8 cellular contexts compared by ENCODE assay signal in genomic region chr9:127608104-127608966, GRCh38. TPM values are rescaled to one million over a fixed set of nuclear protein-coding genes. Genes with fewer than 3 reads are reported as not detected.
A peak's percentile ranks its signal among the peaks of the same experiment; 100 is the strongest.
DNase-seq lines count a peak whose midpoint lies in the region; ATAC-seq and TF ChIP-seq lines count a peak whose summit lies in the region.

No MANE protein-coding gene starts in this region.

- peak overlapping the region; percentile 73 for H3K4me3 Mint-ChIP-seq in activated CD4-positive, alpha-beta memory T cell treated with anti-CD3 and anti-CD28 coated beads for 36 hours

- H3K9me3 ChIP-seq in HCT116 (ENCODE audit: control insufficient read depth in 1 of 2, insufficient read depth in 1 of 2, low read depth in 1 of 2, low read length in 2 of 2), result no peaks in the 10 kb centered on the region
- H3K9me3 ChIP-seq in lower lobe of right lung, result no peaks in the 10 kb centered on the region

- H3K79me2 ChIP-seq in ACC112 (ENCODE audit: control insufficient read depth, insufficient read depth, low read length, unreplicated experiment), result peaks cover 3% of the 10 kb centered on the region
- H3K79me2 ChIP-seq in HCT116 (ENCODE audit: insufficient read depth, low read length), result no peaks in the 10 kb centered on the region

- RAD21 ChIA-PET in HCT116 (lab: Charles Lee; ENCODE audit: low non-redundant PET in 1 of 2, low total read pairs in 2 of 2, uncharacterized antibody in 2 of 2, unreplicated experiment in 2 of 2), result no interaction called here

- TF ChIP-seq POLR2A in HCT116 (IDR thresholded peaks at IDR 0.05; ENCODE audit: borderline replicate concordance, extremely low read depth, insufficient read depth, insufficient read length), result peak; percentile 47

- POLR2A ChIA-PET in HCT116 (lab: Charles Lee), result interaction anchor here (0.7 kb wide), 1 partner anchor 127 kb away, joined by 4 read pairs; the partner anchor contains the start of gene TOR2A
- POLR2A ChIA-PET in activated CD4-positive, alpha-beta memory T cell treated with anti-CD3 and anti-CD28 coated beads for 36 hours (lab: Charles Lee), result interaction anchor here (1.0 to 1.6 kb wide), 4 partner anchors 39 to 178 kb away, joined by 3 to 5 read pairs (median 4); partner anchors contain the start of gene CDK9

- ATAC-seq in HCT116 (peak; percentile 74), lower lobe of right lung (peak; percentile 80 to 83), GM21576 (IDR thresholded peaks at IDR 0.05; ENCODE audit: unreplicated experiment) (no peak)

- no peaks in the 10 kb centered on the region for H3K36me3 Mint-ChIP-seq in activated CD4-positive, alpha-beta memory T cell treated with anti-CD3 and anti-CD28 coated beads for 36 hours

- DNase-seq in HCT116 (ENCODE audit: low read depth, low spot score) (peak; percentile 73), NCI-H524 treated with DMSO at 0.1 percent for 48 hours (lab: John Stamatoyannopoulos, UW) (peak; percentile 90), dermis blood vessel endothelial cell (peak; percentile 59), lower lobe of right lung (peak; percentile 88)
- DNase-seq in activated CD4-positive, alpha-beta memory T cell treated with anti-CD3 and anti-CD28 coated beads for 36 hours, result peak; percentile 82
- DNase-seq in stimulated activated CD4-positive, alpha-beta T cell treated with anti-CD3 and anti-CD28 coated beads, Interleukin-4, amount 100 ng/mL, for 24 hours, result peak; percentile 78

- peak overlapping the region; percentile 22; the same call in 1 of the 2 replicates for H3K4me3 ChIP-seq in ACC112 (ENCODE audit: low read depth, low read length)
- peak overlapping the region; percentile 53 to 57 for H3K4me3 ChIP-seq in HCT116 (replicated peaks in 1 of 2; ENCODE audit: low read depth in 1 of 2, low read length in 2 of 2)
- H3K4me3 ChIP-seq in lower lobe of right lung, result peak overlapping the region; percentile 58

- no peaks in the 10 kb centered on the region for H4K20me1 ChIP-seq in HCT116 (ENCODE audit: insufficient read depth)

- peaks cover 20% of the 10 kb centered on the region for H3K4me1 Mint-ChIP-seq in activated CD4-positive, alpha-beta memory T cell treated with anti-CD3 and anti-CD28 coated beads for 36 hours (ENCODE audit: low read depth)

- peaks cover 13% of the 10 kb centered on the region for H3K27me3 Mint-ChIP-seq in activated CD4-positive, alpha-beta memory T cell treated with anti-CD3 and anti-CD28 coated beads for 36 hours

- H3K9ac ChIP-seq in HCT116 (ENCODE audit: low read length), result peak overlapping the region; percentile 47

- no TSS peak for BruUV-seq in HCT116 (replicated peaks; lab: Mats Ljungman, UMichigan)

- H3K36me3 ChIP-seq in ACC112 (ENCODE audit: insufficient read depth, low read length), result no peaks in the 10 kb centered on the region
- no peaks in the 10 kb centered on the region for H3K36me3 ChIP-seq in HCT116 (ENCODE audit: control insufficient read depth in 1 of 2, insufficient read depth in 2 of 2, low read length in 2 of 2)
- H3K36me3 ChIP-seq in lower lobe of right lung, result no peaks in the 10 kb centered on the region

- H3K27me3 ChIP-seq in ACC112 (ENCODE audit: insufficient read depth, low read length), result no peaks in the 10 kb centered on the region
- no peaks in the 10 kb centered on the region for H3K27me3 ChIP-seq in HCT116 (ENCODE audit: insufficient read depth, low read length)
- peaks cover 5% of the 10 kb centered on the region for H3K27me3 ChIP-seq in lower lobe of right lung (ENCODE audit: low read depth)

- no peak for TF ChIP-seq RAD21 in HCT116 (IDR thresholded peaks at IDR 0.05; ENCODE audit: low read depth)

- H3K9me2 ChIP-seq in HCT116 (ENCODE audit: insufficient read depth), result no peaks in the 10 kb centered on the region

- no peak overlapping the region for H3K27ac ChIP-seq in ACC112 (ENCODE audit: low read depth, low read length)
- peak overlapping the region; percentile 27; the same call in 1 of the 2 replicates for H3K27ac ChIP-seq in HCT116 (ENCODE audit: low read depth, low read length)
- peak overlapping the region; percentile 59 for H3K27ac ChIP-seq in lower lobe of right lung

- H2AFZ ChIP-seq in ACC112 (ENCODE audit: low read length, unreplicated experiment) (no peak overlapping the region), HCT116 (ENCODE audit: low read depth, low read length, poor library complexity, severe bottlenecking) (peak overlapping the region; percentile 47)

- peak overlapping the region; percentile 87 for H3K4me2 ChIP-seq in HCT116 (ENCODE audit: low read length)

- intact Hi-C loops in HCT116 (cut with micrococcal nuclease), result no loop called here
- intact Hi-C loops in activated CD4-positive, alpha-beta memory T cell treated with anti-CD3 and anti-CD28 coated beads for 36 hours (cut with micrococcal nuclease), result loop anchor here (1.0 kb wide), 1 partner anchor 126 kb away; no protein-coding TSS in a partner anchor
- intact Hi-C loops in lower lobe of right lung (cut with DNase I), result no loop called here

- H3K9me3 Mint-ChIP-seq in activated CD4-positive, alpha-beta memory T cell treated with anti-CD3 and anti-CD28 coated beads for 36 hours, result no peaks in the 10 kb centered on the region

- TF ChIP-seq CTCF in HCT116 (IDR thresholded peaks at IDR 0.05 in 2 of 3, conservative IDR thresholded peaks at IDR 0.05 in 1 of 3; ENCODE audit: borderline replicate concordance in 1 of 3, insufficient read depth in 1 of 3, low read depth in 2 of 3, low read length in 2 of 3) (no peak), lower lobe of right lung (IDR thresholded peaks at IDR 0.05) (no peak)

- CTCF ChIA-PET in HCT116 (lab: Charles Lee), result interaction anchor here (0.6 kb wide), 1 partner anchor 24 kb away, joined by 4 read pairs; no protein-coding TSS in a partner anchor
- CTCF ChIA-PET in activated CD4-positive, alpha-beta memory T cell treated with anti-CD3 and anti-CD28 coated beads for 36 hours (lab: Charles Lee), result interaction anchor here (0.9 to 2.2 kb wide), 8 partner anchors 11 to 313 kb away, joined by 3 to 24 read pairs (median 5); partner anchors contain the start of gene TOR2A

- peaks cover 17% of the 10 kb centered on the region for H3K4me1 ChIP-seq in ACC112 (ENCODE audit: control insufficient read depth, insufficient read depth, low read length, unreplicated experiment)
- peaks cover 15 to 25% of the 10 kb centered on the region in 2 experiments for H3K4me1 ChIP-seq in HCT116 (ENCODE audit: control insufficient read depth in 1 of 2, insufficient read depth in 2 of 2, low read length in 2 of 2)
- H3K4me1 ChIP-seq in lower lobe of right lung, result peaks cover 21% of the 10 kb centered on the region

- H3K27ac Mint-ChIP-seq in activated CD4-positive, alpha-beta memory T cell treated with anti-CD3 and anti-CD28 coated beads for 36 hours, result peak overlapping the region; percentile 9

TF ChIP-seq in HCT116, 20 proteins besides CTCF, POLR2A, EP300 and RAD21 (continues in another document):
- TF ChIP-seq ELF1 (IDR thresholded peaks at IDR 0.05; ENCODE audit: borderline replicate concordance, low read depth) (no peak), EZH2 (IDR thresholded peaks at IDR 0.05) (no peak), SRF (IDR thresholded peaks at IDR 0.05; ENCODE audit: low read depth) (no peak), YY1 (IDR thresholded peaks at IDR 0.05; ENCODE audit: extremely low read depth, insufficient replicate concordance, low read depth, low read length) (no peak), POLR2AphosphoS5 (IDR thresholded peaks at IDR 0.05; ENCODE audit: low read depth, low read length) (peak; percentile 80), SIN3A (IDR thresholded peaks at IDR 0.05; ENCODE audit: low read depth) (no peak), SP1 (IDR thresholded peaks at IDR 0.05; ENCODE audit: low read depth) (no peak), ZNF274 (IDR thresholded peaks at IDR 0.05; ENCODE audit: low read depth, low read length) (no peak), ZFX (IDR thresholded peaks at IDR 0.05) (peak; percentile 18; the same call in 1 of the 2 replicates), EZH2phosphoT487 (IDR thresholded peaks at IDR 0.05; ENCODE audit: borderline replicate concordance) (no peak), FOSL1 (IDR thresholded peaks at IDR 0.05; ENCODE audit: low read depth) (no peak), CBX3 (IDR thresholded peaks at IDR 0.05; ENCODE audit: low read depth) (no peak), REST (IDR thresholded peaks at IDR 0.05; ENCODE audit: low read depth) (no peak), TCF7L2 (IDR thresholded peaks at IDR 0.05; ENCODE audit: borderline replicate concordance, extremely low read depth, insufficient read depth, insufficient read length) (peak; percentile 10), EGR1 (IDR thresholded peaks at IDR 0.05; ENCODE audit: low read depth) (no peak)
- TF ChIP-seq, protein P1, sequence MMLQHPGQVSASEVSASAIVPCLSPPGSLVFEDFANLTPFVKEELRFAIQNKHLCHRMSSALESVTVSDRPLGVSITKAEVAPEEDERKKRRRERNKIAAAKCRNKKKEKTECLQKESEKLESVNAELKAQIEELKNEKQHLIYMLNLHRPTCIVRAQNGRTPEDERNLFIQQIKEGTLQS (IDR thresholded peaks at IDR 0.05), result no peak

RNA-seq across cellular contexts. Expression of gene STXBP1, which starts 3.7 kb away (rescaled TPM):
- total RNA-seq in HCT116 (2021; ENCODE audit: unreplicated experiment), result 40.6 TPM
- 31.8 and 33.3 TPM in 2 replicates for polyA plus RNA-seq in HCT116 (2012)
- 10 to 100 TPM; 27.3 to 27.8 TPM for total RNA-seq in activated CD4-positive, alpha-beta memory T cell treated with anti-CD3 and anti-CD28 coated beads for 36 hours
- 24.7 and 34.0 TPM in 2 replicates for total RNA-seq in dermis blood vessel endothelial cell
- total RNA-seq in lower lobe of right lung, result 88.6 TPM
